Comparison of ENCODE assay signal across 1 cellular context in genomic region chr1:89005286-89006151, GRCh38.
TF ChIP-seq lines count a peak whose summit lies in the region.

No MANE protein-coding gene starts in this region.

TF ChIP-seq in H1, 55 proteins besides CTCF, POLR2A, EP300 and RAD21:
- no peak for TF ChIP-seq CBX5 (IDR thresholded peaks at IDR 0.05; ENCODE audit: low read depth, low read length)
